Comparison of ENCODE assay signal across 8 cellular contexts in the genomic region with DNA sequence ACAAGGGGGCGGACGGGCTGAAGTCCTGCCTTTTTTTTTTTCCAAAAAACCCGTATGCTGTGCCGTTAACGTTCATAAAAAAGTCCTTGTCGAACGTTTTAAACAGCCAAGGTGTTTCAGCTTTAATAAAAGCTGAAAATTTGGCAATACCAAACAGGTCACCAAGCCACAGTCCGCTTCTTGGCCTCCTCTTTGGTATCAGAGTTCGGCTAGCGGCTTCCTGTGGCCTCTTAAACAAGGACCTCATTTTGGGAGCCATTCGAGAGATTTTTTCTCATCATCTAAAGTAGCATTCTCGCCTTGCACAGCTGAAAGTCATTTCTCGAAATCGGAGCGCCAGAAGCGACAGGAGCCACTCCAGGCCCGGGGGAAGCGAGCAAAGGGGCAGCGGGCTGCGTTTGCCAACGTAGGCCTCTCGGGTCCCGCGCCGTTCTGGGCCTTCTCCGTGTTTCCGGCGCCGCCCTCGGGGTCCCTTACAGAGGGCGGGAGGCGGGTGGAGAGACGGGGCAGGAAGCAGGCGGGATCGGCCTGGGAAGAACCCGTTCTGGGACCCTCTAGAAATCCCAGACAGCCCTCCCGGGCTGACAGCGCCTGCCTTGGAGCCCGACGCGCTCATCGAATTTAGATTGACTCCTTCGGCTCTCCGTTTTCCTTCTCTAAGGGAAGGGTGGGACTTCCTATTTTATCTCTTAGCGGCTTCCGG. TPM values are rescaled to one million over a fixed set of nuclear protein-coding genes. Genes with fewer than 3 reads are reported as not detected.
DNase-seq lines count a peak whose midpoint lies in the region; ATAC-seq, FAIRE-seq and TF ChIP-seq lines count a peak whose summit lies in the region.

No MANE protein-coding gene starts in this region.

- no peak overlapping the region for H3K23ac ChIP-seq in mesenchymal stem cell (ENCODE audit: low read length in 2 of 2)

- no peak overlapping the region for H2BK12ac ChIP-seq in mesenchymal stem cell (ENCODE audit: low read length in 2 of 2)

- TF ChIP-seq CTCF in A549 (IDR thresholded peaks at IDR 0.05) = no peak

- no peak overlapping the region for H2BK15ac ChIP-seq in mesenchymal stem cell (ENCODE audit: low read depth, poor library complexity, severe bottlenecking)

- peaks cover 5% of the 10 kb centered on the region; the same call in 1 of the 3 replicates for H3K4me1 ChIP-seq in A549
- peaks cover 19 to 21% of the 10 kb centered on the region in 2 donors for H3K4me1 ChIP-seq in duodenal mucosa (ENCODE audit: control insufficient read depth in 1 of 2, insufficient read depth in 2 of 2, low read length in 2 of 2)
- H3K4me1 ChIP-seq in mesenchymal stem cell (ENCODE audit: control insufficient read depth, insufficient read depth, low read depth, low read length) = peaks cover 4% of the 10 kb centered on the region

- H3K4ac ChIP-seq in mesenchymal stem cell (ENCODE audit: low read depth in 1 of 2, low read length in 2 of 2) = peak overlapping the region; percentile 65 to 80

- H3K27ac ChIP-seq in A549 (peak overlapping the region; percentile 96 to 100), duodenal mucosa (ENCODE audit: low read depth, low read length) (peak overlapping the region; percentile 90), mesenchymal stem cell (ENCODE audit: low read length, poor library complexity, severe bottlenecking) (peak overlapping the region; percentile 97)

- CTCF ChIA-PET in A549 (lab: Yijun Ruan, JAX) = no interaction called here

- H3K9me3 ChIP-seq in A549 (peaks cover 5% of the 10 kb centered on the region; the same call in 1 of the 3 replicates), duodenal mucosa (ENCODE audit: control insufficient read depth in 1 of 2, low read length in 2 of 2) (no peaks in the 10 kb centered on the region), mesenchymal stem cell (ENCODE audit: control insufficient read depth, low read length) (no peaks in the 10 kb centered on the region)

- 5% methylated on average over 19 of the region's 46 CpGs for WGBS in A549 (ENCODE audit: missing lambda C conversion rate)
- 2% methylated on average over 45 of the region's 46 CpGs for WGBS in mesenchymal stem cell

- POLR2A ChIA-PET in A549 (lab: Yijun Ruan, JAX) = interaction anchor here (0.6 kb wide), 1 partner anchor 424 kb away, joined by 3 read pairs; no protein-coding TSS in a partner anchor

- DNase-seq in A549 (ENCODE audit: low read depth in 1 of 2, low spot score in 1 of 2) (peak; percentile 18 to 72), NCI-H226 (peak; percentile 19), mesenchymal stem cell (peak; percentile 84)
- peak; percentile 55 to 61 for DNase-seq in activated CD4-positive, alpha-beta T cell treated with anti-CD3 and anti-CD28 coated beads, Interleukin-2, amount 50 U/mL, for 4 hours
- peak; percentile 57 for DNase-seq in stimulated activated CD8-positive, alpha-beta memory T cell treated with anti-CD3 and anti-CD28 coated beads, Interleukin-12 subunit alpha, Interleukin-12 subunit beta, amount 100 ng/mL, for 4 hours (ENCODE audit: low read depth)

- H2BK5ac ChIP-seq in mesenchymal stem cell (ENCODE audit: low read depth, low read length, poor library complexity, severe bottlenecking) = peak overlapping the region; percentile 99

- peaks cover 20% of the 10 kb centered on the region for H3K79me1 ChIP-seq in mesenchymal stem cell (replicated peaks; ENCODE audit: low read length, poor library complexity, severe bottlenecking)

- no peak overlapping the region for H2AK5ac ChIP-seq in mesenchymal stem cell (ENCODE audit: low read length, severe bottlenecking)

- no peak for TF ChIP-seq EP300 in A549 (IDR thresholded peaks at IDR 0.05)

- H3K4me3 ChIP-seq in A549 (peak overlapping the region; percentile 76), duodenal mucosa (ENCODE audit: low read depth in 1 of 2, low read length in 2 of 2) (peak overlapping the region; percentile 89 to 96), mesenchymal stem cell (ENCODE audit: insufficient read depth in 1 of 2, low read depth in 1 of 2, low read length in 2 of 2) (peak overlapping the region; percentile 91 to 95)

- H4K8ac ChIP-seq in mesenchymal stem cell (ENCODE audit: low read length) = peak overlapping the region; percentile 99

- H2BK120ac ChIP-seq in mesenchymal stem cell (ENCODE audit: low read depth, low read length) = peak overlapping the region; percentile 98

- no peak overlapping the region for H3K14ac ChIP-seq in mesenchymal stem cell (ENCODE audit: low read length in 2 of 2)

- FAIRE-seq in A549 (lab: Jason Lieb, UNC) = no peak

- no peaks in the 10 kb centered on the region for H3K27me3 ChIP-seq in duodenal mucosa (ENCODE audit: control insufficient read depth in 1 of 2, insufficient read depth in 2 of 2, low read length in 2 of 2)
- no peaks in the 10 kb centered on the region for H3K27me3 ChIP-seq in mesenchymal stem cell (ENCODE audit: control insufficient read depth in 1 of 2, insufficient read depth in 1 of 2, low read length in 2 of 2)

- H3K9ac ChIP-seq in duodenal mucosa (ENCODE audit: low read depth in 1 of 2, low read length in 2 of 2) = peak overlapping the region; percentile 89 to 98
- H3K9ac ChIP-seq in mesenchymal stem cell (ENCODE audit: low read length) = peak overlapping the region; percentile 100

- no peak overlapping the region for H2AFZ ChIP-seq in mesenchymal stem cell (ENCODE audit: low read depth, low read length)

- ATAC-seq in A549 (peak; percentile 58 to 70), GM18499 (IDR thresholded peaks at IDR 0.05; ENCODE audit: insufficient read depth, unreplicated experiment) (peak; percentile 25), HG02973 (IDR thresholded peaks at IDR 0.05; ENCODE audit: unreplicated experiment) (peak; percentile 34)

- H3K36me3 ChIP-seq in duodenal mucosa (ENCODE audit: control insufficient read depth in 1 of 2, insufficient read depth in 2 of 2, low read length in 2 of 2) = peaks cover 0 to 4% of the 10 kb centered on the region in 2 donors
- H3K36me3 ChIP-seq in mesenchymal stem cell (ENCODE audit: control insufficient read depth in 1 of 2, insufficient read depth in 2 of 2, low read depth in 1 of 2, low read length in 2 of 2) = peaks cover 0 to 19% of the 10 kb centered on the region in 2 experiments

- no peak for TF ChIP-seq RAD21 in A549 (conservative IDR thresholded peaks at IDR 0.05 in 1 of 2, IDR thresholded peaks at IDR 0.05 in 1 of 2)

- TF ChIP-seq POLR2A in A549 (IDR thresholded peaks at IDR 0.05; ENCODE audit: low read length) = no peak

- peak overlapping the region; percentile 64 for H4K91ac ChIP-seq in mesenchymal stem cell (ENCODE audit: low read length)

- H3K4me2 ChIP-seq in A549 (peak overlapping the region; percentile 80), mesenchymal stem cell (ENCODE audit: low read length, poor library complexity, severe bottlenecking) (peak overlapping the region; percentile 54)

- peak overlapping the region; percentile 62 to 92 for H3K18ac ChIP-seq in mesenchymal stem cell (ENCODE audit: low read depth in 1 of 2, low read length in 2 of 2)

TF ChIP-seq in A549, 52 proteins besides CTCF, POLR2A, EP300 and RAD21 (continues in another document):
- TF ChIP-seq, protein P1, sequence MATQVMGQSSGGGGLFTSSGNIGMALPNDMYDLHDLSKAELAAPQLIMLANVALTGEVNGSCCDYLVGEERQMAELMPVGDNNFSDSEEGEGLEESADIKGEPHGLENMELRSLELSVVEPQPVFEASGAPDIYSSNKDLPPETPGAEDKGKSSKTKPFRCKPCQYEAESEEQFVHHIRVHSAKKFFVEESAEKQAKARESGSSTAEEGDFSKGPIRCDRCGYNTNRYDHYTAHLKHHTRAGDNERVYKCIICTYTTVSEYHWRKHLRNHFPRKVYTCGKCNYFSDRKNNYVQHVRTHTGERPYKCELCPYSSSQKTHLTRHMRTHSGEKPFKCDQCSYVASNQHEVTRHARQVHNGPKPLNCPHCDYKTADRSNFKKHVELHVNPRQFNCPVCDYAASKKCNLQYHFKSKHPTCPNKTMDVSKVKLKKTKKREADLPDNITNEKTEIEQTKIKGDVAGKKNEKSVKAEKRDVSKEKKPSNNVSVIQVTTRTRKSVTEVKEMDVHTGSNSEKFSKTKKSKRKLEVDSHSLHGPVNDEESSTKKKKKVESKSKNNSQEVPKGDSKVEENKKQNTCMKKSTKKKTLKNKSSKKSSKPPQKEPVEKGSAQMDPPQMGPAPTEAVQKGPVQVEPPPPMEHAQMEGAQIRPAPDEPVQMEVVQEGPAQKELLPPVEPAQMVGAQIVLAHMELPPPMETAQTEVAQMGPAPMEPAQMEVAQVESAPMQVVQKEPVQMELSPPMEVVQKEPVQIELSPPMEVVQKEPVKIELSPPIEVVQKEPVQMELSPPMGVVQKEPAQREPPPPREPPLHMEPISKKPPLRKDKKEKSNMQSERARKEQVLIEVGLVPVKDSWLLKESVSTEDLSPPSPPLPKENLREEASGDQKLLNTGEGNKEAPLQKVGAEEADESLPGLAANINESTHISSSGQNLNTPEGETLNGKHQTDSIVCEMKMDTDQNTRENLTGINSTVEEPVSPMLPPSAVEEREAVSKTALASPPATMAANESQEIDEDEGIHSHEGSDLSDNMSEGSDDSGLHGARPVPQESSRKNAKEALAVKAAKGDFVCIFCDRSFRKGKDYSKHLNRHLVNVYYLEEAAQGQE (IDR thresholded peaks at IDR 0.05) = peak; percentile 16; the same call in 1 of the 2 replicates
- TF ChIP-seq, protein P2, sequence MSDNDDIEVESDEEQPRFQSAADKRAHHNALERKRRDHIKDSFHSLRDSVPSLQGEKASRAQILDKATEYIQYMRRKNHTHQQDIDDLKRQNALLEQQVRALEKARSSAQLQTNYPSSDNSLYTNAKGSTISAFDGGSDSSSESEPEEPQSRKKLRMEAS (IDR thresholded peaks at IDR 0.05) = peak; percentile 69
- TF ChIP-seq KDM1A (IDR thresholded peaks at IDR 0.05; ENCODE audit: low read depth) = no peak
- TF ChIP-seq, protein P3, sequence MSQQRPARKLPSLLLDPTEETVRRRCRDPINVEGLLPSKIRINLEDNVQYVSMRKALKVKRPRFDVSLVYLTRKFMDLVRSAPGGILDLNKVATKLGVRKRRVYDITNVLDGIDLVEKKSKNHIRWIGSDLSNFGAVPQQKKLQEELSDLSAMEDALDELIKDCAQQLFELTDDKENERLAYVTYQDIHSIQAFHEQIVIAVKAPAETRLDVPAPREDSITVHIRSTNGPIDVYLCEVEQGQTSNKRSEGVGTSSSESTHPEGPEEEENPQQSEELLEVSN (IDR thresholded peaks at IDR 0.05; ENCODE audit: borderline replicate concordance, low read depth) = peak; percentile 85

RNA-seq across cellular contexts. Expression of a gene that starts 0.6 kb away (rescaled TPM):
- polyA plus RNA-seq in A549 (2011; rRNA removed) (3.0 and 3.3 TPM in 2 replicates), A549 (2017; fragmentation: RNase III; extraction: RNeasy Plus Mini Kit Qiagen cat#74134 plus additional on column Dnase treatment) (2.4 to 2.8 TPM (median 2.5 TPM) in 3 replicates)
- polyA plus RNA-seq in A549 (2012; cell fraction: cytosol; rRNA removed) = 1.2 TPM in 2 replicates
- 4.3 and 4.6 TPM in 2 replicates for polyA plus RNA-seq in A549 (2012; cell fraction: nucleus; rRNA removed)
- polyA minus RNA-seq in A549 (2011; rRNA and poly(A)+ RNA removed) = 20.7 and 25.7 TPM in 2 replicates
- 3.3 TPM for polyA plus RNA-seq in mesenchymal stem cell (2013, experiment 1 of 2)
- 3.2 TPM for polyA plus RNA-seq in mesenchymal stem cell (2013, experiment 2 of 2)

Comparison
In these comparisons a context has a peak if more than half of its experiments do, and no peak if none do; other contexts are left out.
1. Peak in every context shown above with its lines: DNase-seq, ATAC-seq, H3K4me3 ChIP-seq and H3K27ac ChIP-seq.
2. DNase-seq: peak in every context shown above with its lines; median percentile 84 in mesenchymal stem cell; 58 in activated CD4-positive, alpha-beta T cell treated with anti-CD3 and anti-CD28 coated beads, Interleukin-2, amount 50 U/mL, for 4 hours; 57 in stimulated activated CD8-positive, alpha-beta memory T cell treated with anti-CD3 and anti-CD28 coated beads, Interleukin-12 subunit alpha, Interleukin-12 subunit beta, amount 100 ng/mL, for 4 hours; 45 in A549; 19 in NCI-H226.